Comparison of ENCODE assay signal across 10 cellular contexts in the genomic region with DNA sequence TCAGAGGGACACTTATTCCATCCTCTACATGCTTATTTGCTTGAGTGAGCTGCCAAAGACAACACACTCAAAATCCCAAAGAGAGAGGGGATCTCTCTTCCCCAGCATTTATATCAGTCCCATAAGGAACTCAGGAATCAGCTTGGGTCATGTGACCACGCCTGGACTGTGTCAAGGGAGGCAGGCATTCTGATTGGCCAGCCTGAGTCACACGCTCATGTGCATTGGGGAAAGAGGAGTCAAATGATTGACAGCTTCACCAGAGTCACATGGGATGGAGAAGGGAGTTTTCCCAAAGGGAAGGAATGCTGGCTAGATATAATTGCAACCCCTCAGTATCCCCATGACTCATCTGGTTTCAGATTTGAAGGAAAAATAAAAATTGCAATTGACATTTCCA. TPM values are rescaled to one million over a fixed set of nuclear protein-coding genes. Genes with fewer than 3 reads are reported as not detected.
DNase-seq lines count a peak whose midpoint lies in the region; ATAC-seq and TF ChIP-seq lines count a peak whose summit lies in the region.
"Had no signal": no experiment of that assay in that cellular context is flagged by ENCODE, and none has a peak within 500 bp of the region (broad histone marks: within the 10 kb centered on the region; RNA-seq: fewer than 3 reads in every experiment).

No MANE protein-coding gene starts in this region.

- DNase-seq in GM03348 (ENCODE audit: low spot score) (peak; percentile 23), MG63 (peak; percentile 40), fibroblast of lung (ENCODE audit: low read depth in 2 of 2) (peak; percentile 21 to 52), renal cortical epithelial cell (ENCODE audit: low read depth) (peak; percentile 22), NK-92 (lab: John Stamatoyannopoulos, UW; ENCODE audit: unreplicated experiment) (no peak)
- DNase-seq: activated CD4-positive, alpha-beta T cell treated with anti-CD3 and anti-CD28 coated beads, Interleukin-2, amount 50 U/mL, for 1 hour; NCI-H1694 had no signal

- H3K36me3 ChIP-seq in MG63 (no peaks in the 10 kb centered on the region), fibroblast of lung (ENCODE audit: control insufficient read depth, insufficient read depth, low read length) (no peaks in the 10 kb centered on the region)

- ATAC-seq in GM21723 (IDR thresholded peaks at IDR 0.05; ENCODE audit: unreplicated experiment) (no peak), GM21528 (IDR thresholded peaks at IDR 0.05; ENCODE audit: low FRiP score, unreplicated experiment) (no peak)

- no peak overlapping the region for H2AFZ ChIP-seq in fibroblast of lung (ENCODE audit: low read length)

- TF ChIP-seq CTCF in fibroblast of lung (conservative IDR thresholded peaks at IDR 0.05 in 1 of 2, IDR thresholded peaks at IDR 0.05 in 1 of 2; ENCODE audit: low read depth in 1 of 2, low read length in 2 of 2) = no peak

- H3K4me1 ChIP-seq in fibroblast of lung (ENCODE audit: control insufficient read depth, extremely low read depth, insufficient read depth, low read length) = no peaks in the 10 kb centered on the region

- no peaks in the 10 kb centered on the region for H3K27me3 ChIP-seq in MG63
- no peaks in the 10 kb centered on the region for H3K27me3 ChIP-seq in fibroblast of lung (ENCODE audit: control insufficient read depth, insufficient read depth, low read length)

- H3K9ac ChIP-seq in fibroblast of lung (ENCODE audit: insufficient read depth, low read length) = no peak overlapping the region

- H3K9me3 ChIP-seq in MG63 (no peaks in the 10 kb centered on the region), fibroblast of lung (ENCODE audit: control insufficient read depth, insufficient read depth, low read depth, low read length) (no peaks in the 10 kb centered on the region)

- H3K4me3 ChIP-seq in MG63 (no peak overlapping the region), fibroblast of lung (replicated peaks in 1 of 4; ENCODE audit: control extremely low read depth in 1 of 4, insufficient read depth in 1 of 4, low read depth in 3 of 4, low read length in 4 of 4) (no peak overlapping the region)

- no peaks in the 10 kb centered on the region for H4K20me1 ChIP-seq in fibroblast of lung (ENCODE audit: control insufficient read depth, extremely low read depth, insufficient read depth, low read length)

- H3K4me2 ChIP-seq in fibroblast of lung (ENCODE audit: extremely low read depth, insufficient read depth, low read length) = no peak overlapping the region

- H3K79me2 ChIP-seq in fibroblast of lung (ENCODE audit: control insufficient read depth, insufficient read depth, low read length) = no peaks in the 10 kb centered on the region

- H3K27ac ChIP-seq in fibroblast of lung (ENCODE audit: insufficient read depth, low read length) = no peak overlapping the region
- H3K27ac ChIP-seq: epithelial cell of prostate had no signal

RNA-seq across cellular contexts. Expression of a gene that starts 49.0 kb away (rescaled TPM):
- 38.5 and 111 TPM in 2 replicates for total RNA-seq in MG63 (2014; rRNA removed; shearing (Covaris generic); ENCODE audit: low replicate concordance)
- total RNA-seq in fibroblast of lung (14.9 and 17.8 TPM in 2 replicates), renal cortical epithelial cell (23.4 and 28.5 TPM in 2 replicates)
- polyA plus RNA-seq in fibroblast of lung = 16.9 and 20.7 TPM in 2 replicates
- polyA plus RNA-seq in fibroblast of lung (2012) = 13.8 and 18.5 TPM in 2 replicates
- polyA minus RNA-seq in fibroblast of lung (ENCODE audit: low replicate concordance) = not detected in 2 replicates

RNA-seq across cellular contexts. Expression of a gene that starts 49.1 kb away (rescaled TPM):
- 20.3 and 24.7 TPM in 2 replicates for total RNA-seq in MG63 (2014; rRNA removed; shearing (Covaris generic); ENCODE audit: low replicate concordance)
- total RNA-seq in fibroblast of lung = 46.2 and 46.6 TPM in 2 replicates
- 31.4 and 36.4 TPM in 2 replicates for polyA plus RNA-seq in fibroblast of lung
- polyA plus RNA-seq in fibroblast of lung (2012) = 13.4 and 15.7 TPM in 2 replicates
- 13.7 and 23.2 TPM in 2 replicates for polyA minus RNA-seq in fibroblast of lung (ENCODE audit: low replicate concordance)
- total RNA-seq in renal cortical epithelial cell = 48.1 and 63.6 TPM in 2 replicates
